ENCODE assay signal across 13 cellular contexts in the genomic region with DNA sequence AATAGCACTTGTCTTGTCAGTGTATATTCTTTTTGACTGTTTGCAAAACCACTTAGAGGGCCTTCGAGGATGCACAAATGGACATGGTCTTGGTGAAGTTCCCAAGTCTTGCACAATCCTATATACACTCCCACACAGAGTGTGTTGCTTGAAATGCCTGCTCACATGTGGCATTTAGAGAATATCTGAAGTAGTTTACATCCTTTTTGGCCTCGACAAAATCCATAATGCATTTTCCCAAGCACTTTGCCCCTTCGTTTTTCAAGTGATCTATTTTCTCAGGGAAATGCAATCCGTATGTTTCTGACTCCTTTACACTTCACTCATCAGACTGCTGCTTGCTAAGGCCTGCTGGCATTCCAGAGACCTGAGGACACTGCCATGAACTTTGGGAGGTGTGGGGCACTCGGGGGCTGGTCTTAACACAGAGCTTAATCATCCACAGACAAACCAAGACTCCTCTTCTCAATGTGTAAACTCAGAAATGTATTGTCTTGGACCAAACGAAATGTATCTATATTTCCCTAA.
A peak's percentile ranks its signal among the peaks of the same experiment; 100 is the strongest.
DNase-seq lines count a peak whose midpoint lies in the region; ATAC-seq and TF ChIP-seq lines count a peak whose summit lies in the region.
"Had no signal": no experiment of that assay in that cellular context is flagged by ENCODE, and none has a peak within 500 bp of the region (broad histone marks: within the 10 kb centered on the region; RNA-seq: fewer than 3 reads in every experiment).

No MANE protein-coding gene starts in this region.

- no peak overlapping the region for H3K27ac Mint-ChIP-seq in naive thymus-derived CD4-positive, alpha-beta T cell
- H3K27ac Mint-ChIP-seq: activated CD4-positive, alpha-beta memory T cell treated with anti-CD3 and anti-CD28 coated beads for 36 hours; activated naive CD8-positive, alpha-beta T cell treated with anti-CD3 and anti-CD28 coated beads, Interleukin-2, amount 50 U/mL, for 24 hours had no signal

- H3K27ac ChIP-seq in VCaP (peak overlapping the region; percentile 84), gastroesophageal sphincter (peak overlapping the region in 3 of 4 donors; percentile 19 to 60 (median 50)), testis (no peak overlapping the region)
- no peak overlapping the region for H3K27ac ChIP-seq in naive thymus-derived CD4-positive, alpha-beta T cell (ENCODE audit: low read depth, low read length)
- H3K27ac ChIP-seq: SK-N-MC had no signal

- no peak overlapping the region for H3K4me3 Mint-ChIP-seq in naive thymus-derived CD4-positive, alpha-beta T cell
- H3K4me3 Mint-ChIP-seq: activated CD4-positive, alpha-beta memory T cell treated with anti-CD3 and anti-CD28 coated beads for 36 hours; activated naive CD8-positive, alpha-beta T cell treated with anti-CD3 and anti-CD28 coated beads, Interleukin-2, amount 50 U/mL, for 24 hours had no signal

- H3K9me3 ChIP-seq in gastroesophageal sphincter (peaks cover 0 to 5% (median 0%) of the 10 kb centered on the region in 3 donors), testis (no peaks in the 10 kb centered on the region)
- no peaks in the 10 kb centered on the region for H3K9me3 ChIP-seq in naive thymus-derived CD4-positive, alpha-beta T cell (ENCODE audit: control insufficient read depth in 2 of 3, low read length in 3 of 3)

- no peaks in the 10 kb centered on the region for H3K4me1 Mint-ChIP-seq in naive thymus-derived CD4-positive, alpha-beta T cell
- H3K4me1 Mint-ChIP-seq: activated naive CD8-positive, alpha-beta T cell treated with anti-CD3 and anti-CD28 coated beads, Interleukin-2, amount 50 U/mL, for 24 hours had no signal

- CTCF ChIA-PET in naive thymus-derived CD4-positive, alpha-beta T cell (lab: Charles Lee): interaction anchor here (0.8 kb wide), 1 partner anchor 8 kb away, joined by 3 read pairs; no protein-coding TSS in a partner anchor

- WGBS in gastroesophageal sphincter (ENCODE audit: low coverage in 1 of 2), 2 donors: 35 to 54% methylated on average over 2 to 5 of the region's 6 CpGs
- 78 to 82% methylated on average over 6 of the region's 6 CpGs for WGBS in testis, 2 donors

- H3K27me3 ChIP-seq in gastroesophageal sphincter: no peaks in the 10 kb centered on the region
- no peaks in the 10 kb centered on the region for H3K27me3 ChIP-seq in naive thymus-derived CD4-positive, alpha-beta T cell (ENCODE audit: control insufficient read depth in 2 of 2, insufficient read depth in 2 of 2, low read length in 2 of 2)
- H3K27me3 ChIP-seq in testis: no peaks in the 10 kb centered on the region

- no peak for TF ChIP-seq EP300 in gastroesophageal sphincter (IDR thresholded peaks at IDR 0.05)

- TF ChIP-seq POLR2A in gastroesophageal sphincter (IDR thresholded peaks at IDR 0.05) (no peak), testis (IDR thresholded peaks at IDR 0.05) (no peak)

- peaks cover 0 to 4% (median 0%) of the 10 kb centered on the region in 5 donors for H3K36me3 Mint-ChIP-seq in naive thymus-derived CD4-positive, alpha-beta T cell
- H3K36me3 Mint-ChIP-seq: activated CD4-positive, alpha-beta memory T cell treated with anti-CD3 and anti-CD28 coated beads for 36 hours had no signal

- peak; percentile 3 for DNase-seq in ELR (ENCODE audit: low read depth)
- peak; percentile 18 for DNase-seq in renal cortical epithelial cell (ENCODE audit: low read depth)
- no peak for DNase-seq in naive thymus-derived CD4-positive, alpha-beta T cell
- DNase-seq in testis: no peak
- DNase-seq: activated CD4-positive, alpha-beta memory T cell treated with anti-CD3 and anti-CD28 coated beads for 36 hours; activated naive CD8-positive, alpha-beta T cell treated with anti-CD3 and anti-CD28 coated beads, Interleukin-2, amount 50 U/mL, for 24 hours; NCI-H510A; stimulated activated CD4-positive, alpha-beta T cell treated with anti-CD3 and anti-CD28 coated beads, Interleukin-15, amount 100 ng/mL, for 24 hours had no signal

- intact Hi-C loops in naive thymus-derived CD4-positive, alpha-beta T cell (cut with micrococcal nuclease): no loop called here
- intact Hi-C loops in testis (cut with DNase I; ENCODE audit: low total_unique reads): no loop called here

- TF ChIP-seq CTCF in VCaP (conservative IDR thresholded peaks at IDR 0.05): no peak
- TF ChIP-seq CTCF in gastroesophageal sphincter (IDR thresholded peaks at IDR 0.05): no peak
- TF ChIP-seq CTCF in testis (IDR thresholded peaks at IDR 0.05): no peak

- H3K4me1 ChIP-seq in gastroesophageal sphincter: peaks cover 3 to 33% (median 12%) of the 10 kb centered on the region in 3 donors
- H3K4me1 ChIP-seq in naive thymus-derived CD4-positive, alpha-beta T cell (ENCODE audit: control insufficient read depth in 2 of 2, insufficient read depth in 2 of 2, low read length in 2 of 2): no peaks in the 10 kb centered on the region
- peaks cover 6% of the 10 kb centered on the region for H3K4me1 ChIP-seq in testis

- H3K27me3 Mint-ChIP-seq in naive thymus-derived CD4-positive, alpha-beta T cell: peaks cover 0 to 23% (median 4%) of the 10 kb centered on the region in 5 donors
- H3K27me3 Mint-ChIP-seq: activated CD4-positive, alpha-beta memory T cell treated with anti-CD3 and anti-CD28 coated beads for 36 hours; activated naive CD8-positive, alpha-beta T cell treated with anti-CD3 and anti-CD28 coated beads, Interleukin-2, amount 50 U/mL, for 24 hours had no signal

- ATAC-seq in gastroesophageal sphincter (peak; percentile 84), GM18867 (IDR thresholded peaks at IDR 0.05; ENCODE audit: unreplicated experiment) (no peak), HG02623 (IDR thresholded peaks at IDR 0.05; ENCODE audit: unreplicated experiment) (no peak)
- ATAC-seq in naive thymus-derived CD4-positive, alpha-beta T cell: no peak
- ATAC-seq: activated naive CD8-positive, alpha-beta T cell treated with anti-CD3 and anti-CD28 coated beads, Interleukin-2, amount 50 U/mL, for 24 hours had no signal

- peaks cover 0 to 22% (median 5%) of the 10 kb centered on the region in 11 donors for H3K9me3 Mint-ChIP-seq in naive thymus-derived CD4-positive, alpha-beta T cell
- H3K9me3 Mint-ChIP-seq: activated naive CD8-positive, alpha-beta T cell treated with anti-CD3 and anti-CD28 coated beads, Interleukin-2, amount 50 U/mL, for 24 hours had no signal

- POLR2A ChIA-PET in naive thymus-derived CD4-positive, alpha-beta T cell (lab: Charles Lee): no interaction called here

- no peak overlapping the region for H3K4me3 ChIP-seq in gastroesophageal sphincter
- no peak overlapping the region for H3K4me3 ChIP-seq in naive thymus-derived CD4-positive, alpha-beta T cell (ENCODE audit: low read length)
- H3K4me3 ChIP-seq in testis: no peak overlapping the region
- H3K4me3 ChIP-seq: SK-N-MC had no signal

- H3K36me3 ChIP-seq in gastroesophageal sphincter (no peaks in the 10 kb centered on the region), testis (ENCODE audit: low read depth, missing control alignments) (no peaks in the 10 kb centered on the region)
- no peaks in the 10 kb centered on the region for H3K36me3 ChIP-seq in naive thymus-derived CD4-positive, alpha-beta T cell (ENCODE audit: control insufficient read depth in 2 of 3, insufficient read depth in 3 of 3, low read length in 3 of 3)

Comparison
In these comparisons a context has a peak if more than half of its experiments do, and no peak if none do; other contexts are left out.
1. DNase-seq: peak in ELR (single experiment) and renal cortical epithelial cell (single experiment); none in naive thymus-derived CD4-positive, alpha-beta T cell (0 of 9) and testis (single experiment).
2. H3K27ac ChIP-seq: peak in VCaP (single experiment) and gastroesophageal sphincter (3 of 4); none in naive thymus-derived CD4-positive, alpha-beta T cell (single experiment) and testis (0 of 2).